ENCODE assay signal across 19 cellular contexts in genomic region chr4:20987191-20987590, GRCh38.
DNase-seq lines count a peak whose midpoint lies in the region; ATAC-seq, FAIRE-seq and TF ChIP-seq lines count a peak whose summit lies in the region.
"Had no signal": no experiment of that assay in that cellular context is flagged by ENCODE, and none has a peak within 500 bp of the region (broad histone marks: within the 10 kb centered on the region; RNA-seq: fewer than 3 reads in every experiment).

No MANE protein-coding gene starts in this region.

- H2BK12ac ChIP-seq in H1 (ENCODE audit: low read depth, low read length): no peak overlapping the region

- in situ Hi-C loops in GM23248 (cut with MboI): no loop called here

- peak in 1 of 2 experiments; percentile 16; a peak in 1 of 4 replicates for TF ChIP-seq RAD21 in H1 (IDR thresholded peaks at IDR 0.05 in 1 of 2, conservative IDR thresholded peaks at IDR 0.05 in 1 of 2; ENCODE audit: low read depth in 2 of 2, low read length in 2 of 2)

- H3F3A ChIP-seq in GM23338 (replicated peaks; ENCODE audit: low read depth) (no peaks in the 10 kb centered on the region), GM23248 (ENCODE audit: insufficient read depth) (no peaks in the 10 kb centered on the region)

- 74% methylated on average over 2 of the region's 2 CpGs; no CpG with 5 or more reads in 1 of the 2 experiments for WGBS in H1 (ENCODE audit: extremely low coverage in 1 of 2, insufficient coverage in 1 of 2, insufficient read length in 1 of 2, insufficient replicate concordance in 2 of 2, low coverage in 1 of 2, low lambda C conversion rate in 2 of 2, missing lambda C conversion rate in 1 of 2), 2 experiments
- 28 to 29% methylated on average over 2 of the region's 2 CpGs for WGBS in GM23248 (ENCODE audit: low coverage in 1 of 2, low lambda C conversion rate in 2 of 2, missing lambda C conversion rate in 2 of 2), 2 experiments

- H3K36me3 ChIP-seq in GM23338 (ENCODE audit: insufficient read depth) (no peaks in the 10 kb centered on the region), HUES48 (ENCODE audit: control insufficient read depth, insufficient read depth, low read length) (no peaks in the 10 kb centered on the region), H1 (ENCODE audit: control insufficient read depth in 2 of 4, insufficient read depth in 4 of 4, low read length in 3 of 4) (no peaks in the 10 kb centered on the region), GM23248 (ENCODE audit: low read depth) (no peaks in the 10 kb centered on the region)
- H3K36me3 ChIP-seq: BLaER1 treated with 17β-estradiol and CSF1 and Interleukin-3, amounts not matched to agents 10 nM and 100 nM had no signal

- TF ChIP-seq CTCF in GM23338 (conservative IDR thresholded peaks at IDR 0.05; ENCODE audit: low read depth in 2 of 2): peak in 1 of 2 experiments; percentile 19; a peak in 1 of 4 replicates
- no peak for TF ChIP-seq CTCF in H1 (IDR thresholded peaks at IDR 0.05; ENCODE audit: control extremely low read depth in 1 of 3, insufficient read depth in 1 of 3, low read depth in 1 of 3, low read length in 3 of 3)

- H2AK5ac ChIP-seq in H1 (ENCODE audit: low read depth, low read length): no peak overlapping the region

- no peak overlapping the region for H2BK120ac ChIP-seq in H1 (replicated peaks; ENCODE audit: low read depth, low read length)

- H3K9me3 ChIP-seq in HUES48 (ENCODE audit: control insufficient read depth, insufficient read depth, low read length) (no peaks in the 10 kb centered on the region), H1 (ENCODE audit: insufficient read depth in 2 of 2, low read depth in 1 of 2, low read length in 1 of 2) (no peaks in the 10 kb centered on the region), GM23248 (ENCODE audit: low read depth) (no peaks in the 10 kb centered on the region)
- H3K9me3 ChIP-seq: BLaER1 treated with 17β-estradiol and CSF1 and Interleukin-3, amounts not matched to agents 10 nM and 100 nM had no signal

- H2AFZ ChIP-seq in GM23338: no peak overlapping the region
- 0 out of 2 replicates have a peak overlapping the region, but pooled peaks have one; percentile 48 for H2AFZ ChIP-seq in H1 (ENCODE audit: low read length)
- no peak overlapping the region for H2AFZ ChIP-seq in GM23248

- H3K9ac ChIP-seq in HUES48 (ENCODE audit: low read depth, low read length) (no peak overlapping the region), H1 (replicated peaks in 1 of 4; ENCODE audit: extremely low read depth in 1 of 4, low read depth in 3 of 4, low read length in 3 of 4) (no peak overlapping the region), GM23248 (no peak overlapping the region)
- H3K9ac ChIP-seq: BLaER1 treated with 17β-estradiol and CSF1 and Interleukin-3, amounts not matched to agents 10 nM and 100 nM had no signal

- H3K56ac ChIP-seq in H1 (replicated peaks; ENCODE audit: insufficient read length, low read depth, low read length): no peak overlapping the region

- H3K23ac ChIP-seq in H1 (ENCODE audit: insufficient read length): no peak overlapping the region

- no peaks in the 10 kb centered on the region for H3K79me1 ChIP-seq in H1 (ENCODE audit: low read depth, low read length)

- H3K14ac ChIP-seq in H1 (ENCODE audit: insufficient read length): no peak overlapping the region

- H3K36me3 Mint-ChIP-seq in GM23338 (ENCODE audit: low read depth): no peaks in the 10 kb centered on the region
- H3K36me3 Mint-ChIP-seq: CD4-positive, CD25-positive, alpha-beta regulatory T cell; IgD-negative memory B cell had no signal

- H2BK15ac ChIP-seq in H1 (ENCODE audit: low read length): no peak overlapping the region

- H3K4me1 Mint-ChIP-seq in GM23338: peaks cover 29% of the 10 kb centered on the region
- H3K4me1 Mint-ChIP-seq: CD4-positive, CD25-positive, alpha-beta regulatory T cell had no signal

- peaks cover 23% of the 10 kb centered on the region for H3K27me3 ChIP-seq in GM23338 (ENCODE audit: insufficient read depth)
- H3K27me3 ChIP-seq in HUES48 (ENCODE audit: control insufficient read depth, insufficient read depth, low read length): peaks cover 37% of the 10 kb centered on the region
- peaks cover 0 to 13% (median 11%) of the 10 kb centered on the region in 4 experiments; a peak in 6 of 7 replicates for H3K27me3 ChIP-seq in H1 (replicated peaks in 1 of 4; ENCODE audit: control insufficient read depth in 3 of 4, extremely low read depth in 1 of 4, insufficient read depth in 3 of 4, low read length in 3 of 4)
- H3K27me3 ChIP-seq in GM23248 (replicated peaks; ENCODE audit: insufficient read depth): peaks cover 6% of the 10 kb centered on the region; the same call in 1 of the 2 replicates
- H3K27me3 ChIP-seq: BLaER1 treated with 17β-estradiol and CSF1 and Interleukin-3, amounts not matched to agents 10 nM and 100 nM had no signal

- DNase-seq in GM23338 (ENCODE audit: low spot score) (peak; percentile 27), H1 (ENCODE audit: low read depth in 1 of 2, low spot score in 2 of 2) (no peak), iPS-NIHi7 (ENCODE audit: extremely low spot score) (peak; percentile 19), GM23248 (no peak)
- DNase-seq: ACHN; CD4-positive, CD25-positive, alpha-beta regulatory T cell; DMS 273 treated with DMSO at 0.1 percent for 48 hours; DMS79 treated with DMSO at 0.1 percent for 48 hours; EL; HCEC 1CT; HFFc6; KG1 had no signal

- TF ChIP-seq POLR2A in H1 (IDR thresholded peaks at IDR 0.05; ENCODE audit: control extremely low read depth in 1 of 2, low read depth in 2 of 2, low read length in 2 of 2): no peak

- peaks cover 18% of the 10 kb centered on the region for H3K27me3 Mint-ChIP-seq in GM23338 (ENCODE audit: insufficient read depth, low read depth, poor library complexity)
- H3K27me3 Mint-ChIP-seq: CD4-positive, CD25-positive, alpha-beta regulatory T cell; IgD-negative memory B cell had no signal

- H3K9me3 Mint-ChIP-seq in GM23338: peaks cover 3% of the 10 kb centered on the region; the same call in 2 of the 3 replicates

- no peak overlapping the region for H2BK5ac ChIP-seq in H1 (ENCODE audit: low read depth, low read length)

- no peak overlapping the region for H4K5ac ChIP-seq in H1 (ENCODE audit: insufficient read length, low read depth, low read length)

- no peak for FAIRE-seq in H1 (lab: Jason Lieb, UNC)
- FAIRE-seq: G401.6, GM12892 had no signal

- H3K4me3 ChIP-seq in GM23338 (no peak overlapping the region), HUES48 (ENCODE audit: low read depth, low read length) (no peak overlapping the region), H1 (ENCODE audit: extremely low read depth in 1 of 4, insufficient read depth in 2 of 4, low read depth in 3 of 4, low read length in 4 of 4) (no peak overlapping the region), GM23248 (no peak overlapping the region)
- H3K4me3 ChIP-seq: BLaER1 treated with 17β-estradiol and CSF1 and Interleukin-3, amounts not matched to agents 10 nM and 100 nM had no signal

- H3K4me2 ChIP-seq in GM23338: no peak overlapping the region
- H3K4me2 ChIP-seq in H1 (ENCODE audit: insufficient read depth in 1 of 2, low read depth in 2 of 2, low read length in 2 of 2): no peak overlapping the region
- no peak overlapping the region for H3K4me2 ChIP-seq in GM23248 (ENCODE audit: unreplicated experiment)
- H3K4me2 ChIP-seq: BLaER1 treated with 17β-estradiol and CSF1 and Interleukin-3, amounts not matched to agents 10 nM and 100 nM had no signal

- H3K9me2 ChIP-seq in GM23338 (ENCODE audit: insufficient read depth) (peaks cover 3% of the 10 kb centered on the region; the same call in 1 of the 2 replicates), GM23248 (ENCODE audit: insufficient read depth) (no peaks in the 10 kb centered on the region)

- POLR2A ChIA-PET in H1 (lab: Charles Lee; ENCODE audit: partially characterized antibody): no interaction called here

- CTCF ChIA-PET in H1 (lab: Charles Lee; ENCODE audit: partially characterized antibody): no interaction called here

- no peak for TF ChIP-seq EP300 in H1 (IDR thresholded peaks at IDR 0.05; ENCODE audit: borderline replicate concordance in 1 of 2, low read depth in 2 of 2, low read length in 2 of 2)

- no peak overlapping the region for H3K4me3 Mint-ChIP-seq in GM23338
- H3K4me3 Mint-ChIP-seq: CD4-positive, CD25-positive, alpha-beta regulatory T cell; HFFc6; IgD-negative memory B cell had no signal

- H4K20me1 ChIP-seq in GM23338 (replicated peaks; ENCODE audit: insufficient read depth): no peaks in the 10 kb centered on the region
- no peaks in the 10 kb centered on the region for H4K20me1 ChIP-seq in H1 (replicated peaks in 1 of 2; ENCODE audit: control insufficient read depth in 1 of 2, insufficient read depth in 2 of 2, low read length in 2 of 2)
- no peaks in the 10 kb centered on the region for H4K20me1 ChIP-seq in GM23248 (ENCODE audit: insufficient read depth)
- H4K20me1 ChIP-seq: BLaER1 treated with 17β-estradiol and CSF1 and Interleukin-3, amounts not matched to agents 10 nM and 100 nM had no signal

- peaks cover 5% of the 10 kb centered on the region for H3K23me2 ChIP-seq in H1 (ENCODE audit: low read depth, low read length)

- H4K8ac ChIP-seq in H1 (ENCODE audit: extremely low read depth, insufficient read depth, low read length): no peak overlapping the region

- peaks cover 12% of the 10 kb centered on the region for H3K4me1 ChIP-seq in GM23338 (ENCODE audit: insufficient read depth)
- peaks cover 27% of the 10 kb centered on the region for H3K4me1 ChIP-seq in HUES48 (ENCODE audit: control insufficient read depth, insufficient read depth, low read length)
- peaks cover 0 to 10% (median 0%) of the 10 kb centered on the region in 4 experiments; a peak in 3 of 7 replicates for H3K4me1 ChIP-seq in H1 (replicated peaks in 1 of 4; ENCODE audit: control insufficient read depth in 3 of 4, insufficient read depth in 4 of 4, low read length in 3 of 4)
- no peaks in the 10 kb centered on the region for H3K4me1 ChIP-seq in GM23248 (ENCODE audit: insufficient read depth)

- H3K79me2 ChIP-seq in GM23338 (replicated peaks; ENCODE audit: insufficient read depth): no peaks in the 10 kb centered on the region
- H3K79me2 ChIP-seq in H1 (ENCODE audit: control insufficient read depth in 1 of 2, insufficient read depth in 2 of 2, low read length in 2 of 2): no peaks in the 10 kb centered on the region
- H3K79me2 ChIP-seq in GM23248 (ENCODE audit: insufficient read depth): no peaks in the 10 kb centered on the region

- H3K27ac Mint-ChIP-seq in GM23338: no peak overlapping the region
- H3K27ac Mint-ChIP-seq: CD4-positive, CD25-positive, alpha-beta regulatory T cell; HFFc6; IgD-negative memory B cell had no signal

- no peak overlapping the region for H4K91ac ChIP-seq in H1 (replicated peaks; ENCODE audit: insufficient read length, low read length)

- ATAC-seq in GM23338 (peak; percentile 61), GM21576 (IDR thresholded peaks at IDR 0.05; ENCODE audit: unreplicated experiment) (no peak), GM21515 (IDR thresholded peaks at IDR 0.05; ENCODE audit: unreplicated experiment) (no peak)

- H3K18ac ChIP-seq in H1 (ENCODE audit: extremely low read depth, low read length): no peak overlapping the region; the same call in 1 of the 2 replicates

- no peak overlapping the region for H2BK20ac ChIP-seq in H1 (ENCODE audit: low read length)

- H3K4ac ChIP-seq in H1 (replicated peaks; ENCODE audit: insufficient read length, low read depth, low read length): no peak overlapping the region

- H3K27ac ChIP-seq in GM23338 (ENCODE audit: low read depth) (no peak overlapping the region), HUES48 (ENCODE audit: low read depth, low read length) (peak overlapping the region; percentile 72), H1 (ENCODE audit: low read depth, low read length) (no peak overlapping the region), GM23248 (no peak overlapping the region)
- H3K27ac ChIP-seq: BLaER1 treated with 17β-estradiol and CSF1 and Interleukin-3, amounts not matched to agents 10 nM and 100 nM had no signal

Comparison
In these comparisons a context has a peak if more than half of its experiments do, and no peak if none do; other contexts are left out.
1. DNase-seq: peak in GM23338 (single experiment) and iPS-NIHi7 (single experiment); none in H1 (0 of 2) and GM23248 (single experiment).